ENCODE assay signal across 10 cellular contexts in genomic region chr18:58263055-58263732, GRCh38.
DNase-seq lines count a peak whose midpoint lies in the region; ATAC-seq, FAIRE-seq and TF ChIP-seq lines count a peak whose summit lies in the region.
"Had no signal": no experiment of that assay in that cellular context is flagged by ENCODE, and none has a peak within 500 bp of the region (broad histone marks: within the 10 kb centered on the region; RNA-seq: fewer than 3 reads in every experiment).

No MANE protein-coding gene starts in this region.

- 0 out of 7 replicates have a peak, but pooled peaks cover 0 to 3% (median 0%) of the 10 kb centered on the region in 3 experiments for H3K36me3 Mint-ChIP-seq in H9 (ENCODE audit: insufficient read depth in 1 of 3, low read depth in 3 of 3)

- H3K14ac ChIP-seq in trophoblast cell (ENCODE audit: low read length) (no peak overlapping the region), H9 (ENCODE audit: insufficient read depth, low read length) (no peak overlapping the region)

- H3F3A ChIP-seq in PC-9 (ENCODE audit: insufficient read depth, low read depth) = peaks cover 58% of the 10 kb centered on the region

- H3K27me3 ChIP-seq in PC-9 (ENCODE audit: insufficient read depth, low read depth) = no peaks in the 10 kb centered on the region
- no peaks in the 10 kb centered on the region for H3K27me3 ChIP-seq in trophoblast cell (ENCODE audit: insufficient read depth, low read length)
- H3K27me3 ChIP-seq in H9 (ENCODE audit: insufficient read depth, low read length) = no peaks in the 10 kb centered on the region

- H3K56ac ChIP-seq in H9 (ENCODE audit: insufficient read length, low read depth, low read length) = no peak overlapping the region

- H4K20me1 ChIP-seq in PC-9 (ENCODE audit: insufficient read depth) = peaks cover 5% of the 10 kb centered on the region; the same call in 1 of the 2 replicates
- H4K20me1 ChIP-seq in H9 (ENCODE audit: control insufficient read depth, insufficient read depth, insufficient read length) = no peaks in the 10 kb centered on the region

- no peak overlapping the region for H2AK5ac ChIP-seq in trophoblast cell (ENCODE audit: low read length)
- no peak overlapping the region for H2AK5ac ChIP-seq in H9 (ENCODE audit: insufficient read length, low read length)

- peaks cover 28 to 34% of the 10 kb centered on the region in 2 experiments for H3K4me1 Mint-ChIP-seq in H9

- H3K9me3 ChIP-seq in PC-9 (ENCODE audit: insufficient read depth, low read depth) (no peaks in the 10 kb centered on the region), trophoblast cell (ENCODE audit: insufficient read depth, low read depth, low read length) (no peaks in the 10 kb centered on the region), H9 (ENCODE audit: control insufficient read depth, low read depth, low read length) (no peaks in the 10 kb centered on the region)

- no peak overlapping the region for H3K4me3 Mint-ChIP-seq in H9

- no peaks in the 10 kb centered on the region for H3K23me2 ChIP-seq in H9 (ENCODE audit: insufficient read length, low read depth, low read length, poor library complexity, severe bottlenecking)

- H3K18ac ChIP-seq in trophoblast cell (ENCODE audit: low read length) (no peak overlapping the region), H9 (ENCODE audit: insufficient read length, low read depth, low read length) (no peak overlapping the region)

- H3K79me2 ChIP-seq in PC-9 (ENCODE audit: low read depth) (peaks cover 94% of the 10 kb centered on the region), trophoblast cell (ENCODE audit: control insufficient read depth, insufficient read depth, low read length, poor library complexity) (peaks cover 2% of the 10 kb centered on the region), H9 (ENCODE audit: insufficient read depth, low read length) (peaks cover 2% of the 10 kb centered on the region; the same call in 1 of the 2 replicates)

- peak; percentile 45 for FAIRE-seq in GM18507 (lab: Jason Lieb, UNC)

- H2AFZ ChIP-seq in PC-9 = no peak overlapping the region
- no peak overlapping the region for H2AFZ ChIP-seq in trophoblast cell (ENCODE audit: insufficient read depth, low read length, poor library complexity)
- no peak overlapping the region for H2AFZ ChIP-seq in H9 (ENCODE audit: low read length)

- peaks cover 79% of the 10 kb centered on the region for H3K4me1 ChIP-seq in PC-9 (replicated peaks; ENCODE audit: insufficient read depth)
- H3K4me1 ChIP-seq in trophoblast cell (ENCODE audit: control insufficient read depth in 1 of 2, insufficient read depth in 2 of 2, low read length in 2 of 2) = peaks cover 8 to 13% of the 10 kb centered on the region in 2 experiments
- peaks cover 5% of the 10 kb centered on the region; the same call in 1 of the 2 replicates for H3K4me1 ChIP-seq in H9 (ENCODE audit: insufficient read depth, low read length)

- no peak overlapping the region for H2BK15ac ChIP-seq in H9 (ENCODE audit: low read depth, low read length)

- CTCF ChIA-PET in PC-9 (lab: Charles Lee) = interaction anchor here (1.5 kb wide), 1 partner anchor 58 kb away, joined by 3 read pairs; no protein-coding TSS in a partner anchor

- H3K9me3 Mint-ChIP-seq in H9 = no peaks in the 10 kb centered on the region

- H3K4me3 ChIP-seq in PC-9 = peak overlapping the region; percentile 33
- no peak overlapping the region for H3K4me3 ChIP-seq in fibroblast of mammary gland (ENCODE audit: control insufficient read depth, low read depth, low read length)
- no peak overlapping the region for H3K4me3 ChIP-seq in trophoblast cell (ENCODE audit: low read depth, low read length)
- H3K4me3 ChIP-seq in coronary artery = no peak overlapping the region

- H3K36me3 ChIP-seq in PC-9 (ENCODE audit: low read depth) = peaks cover 18% of the 10 kb centered on the region; the same call in 1 of the 2 replicates
- no peaks in the 10 kb centered on the region for H3K36me3 ChIP-seq in trophoblast cell (ENCODE audit: control insufficient read depth in 1 of 2, insufficient read depth in 2 of 2, low read length in 2 of 2)

- H3K27me3 Mint-ChIP-seq in H9 (ENCODE audit: low read depth) = no peaks in the 10 kb centered on the region

- H3K9ac ChIP-seq in trophoblast cell (ENCODE audit: low read length) = no peak overlapping the region
- no peak overlapping the region for H3K9ac ChIP-seq in H9 (ENCODE audit: extremely low read depth, insufficient read length, low read length)

- no peaks in the 10 kb centered on the region for H3K9me2 ChIP-seq in PC-9 (ENCODE audit: insufficient read depth)

- H3K4ac ChIP-seq in trophoblast cell (ENCODE audit: low read depth, low read length) = no peak overlapping the region
- no peak overlapping the region for H3K4ac ChIP-seq in H9 (ENCODE audit: low read depth, low read length)

- H3T11ph ChIP-seq in H9 (ENCODE audit: low read length) = no peak overlapping the region

- BruUV-seq in PC-9 (replicated peaks; lab: Mats Ljungman, UMichigan) = no TSS peak

- H4K5ac ChIP-seq in H9 (ENCODE audit: insufficient read length, low read depth, low read length) = no peak overlapping the region

- no CpG with 5 or more reads among the region's 7 CpGs for WGBS in trophoblast cell (ENCODE audit: extremely low coverage, insufficient coverage, insufficient read length)
- WGBS in H9 (ENCODE audit: extremely low coverage, insufficient read length, low lambda C conversion rate) = no CpG with 5 or more reads among the region's 7 CpGs

- no peak overlapping the region for H4K91ac ChIP-seq in trophoblast cell (ENCODE audit: low read depth, low read length)
- H4K91ac ChIP-seq in H9 (ENCODE audit: insufficient read length, low read depth, low read length) = no peak overlapping the region

- peak overlapping the region in 1 of 3 experiments; percentile 80; a peak in 3 of 7 replicates for H3K27ac Mint-ChIP-seq in H9

- H3K27ac ChIP-seq in PC-9 = peak overlapping the region; percentile 94
- H3K27ac ChIP-seq in trophoblast cell (ENCODE audit: low read depth, low read length) = peak overlapping the region; percentile 80
- no peak overlapping the region for H3K27ac ChIP-seq in coronary artery
- no peak overlapping the region for H3K27ac ChIP-seq in H9 (ENCODE audit: insufficient read length, low read depth, low read length)

- H2BK12ac ChIP-seq in trophoblast cell (ENCODE audit: low read length) (no peak overlapping the region), H9 (ENCODE audit: insufficient read length, low read depth, low read length) (no peak overlapping the region)

- H3K79me1 ChIP-seq in trophoblast cell (ENCODE audit: low read length) (peaks cover 11% of the 10 kb centered on the region), H9 (ENCODE audit: insufficient read depth, low read depth, low read length, poor library complexity, severe bottlenecking) (peaks cover 4% of the 10 kb centered on the region)

- DNase-seq in GM18507 (ENCODE audit: extremely low spot score, insufficient read length, low read depth) (no peak), PC-9 (peak; percentile 31 to 95), fibroblast of mammary gland (ENCODE audit: low read depth) (peak; percentile 43), trophoblast cell (peak; percentile 79 to 91), sciatic nerve (ENCODE audit: low spot score) (no peak), coronary artery (ENCODE audit: low spot score) (no peak), H9 (no peak)
- DNase-seq: activated CD4-positive, CD25-positive, alpha-beta regulatory T cell; NCI-H1436 had no signal

- H2BK120ac ChIP-seq in trophoblast cell (ENCODE audit: insufficient read depth, low read length, poor library complexity) (no peak overlapping the region), H9 (ENCODE audit: low read depth, low read length, poor library complexity, severe bottlenecking) (no peak overlapping the region)

- intact Hi-C loops in PC-9 (cut with micrococcal nuclease; ENCODE audit: unreplicated experiment) (loop anchor here (1.0 to 10.0 kb wide), 2 partner anchors 47 to 78 kb away; no protein-coding TSS in a partner anchor), sciatic nerve (cut with DNase I) (no loop called here)

- ATAC-seq in sciatic nerve = no peak
- ATAC-seq in HG02571 (IDR thresholded peaks at IDR 0.05; ENCODE audit: unreplicated experiment) = no peak

- H2BK5ac ChIP-seq in trophoblast cell (ENCODE audit: low read depth, low read length, poor library complexity) = peak overlapping the region; percentile 76
- H2BK5ac ChIP-seq in H9 (ENCODE audit: insufficient read length, low read length) = no peak overlapping the region

- no peak overlapping the region for H4K12ac ChIP-seq in trophoblast cell (ENCODE audit: low read depth, low read length)

- POLR2A ChIA-PET in PC-9 (lab: Charles Lee; ENCODE audit: unreplicated experiment) = interaction anchor here (0.7 kb wide), 1 partner anchor 67 kb away, joined by 4 read pairs; no protein-coding TSS in a partner anchor

- no peak overlapping the region for H3K23ac ChIP-seq in trophoblast cell (ENCODE audit: low read length)
- H3K23ac ChIP-seq in H9 (ENCODE audit: insufficient read length, low read depth, low read length) = no peak overlapping the region

- no peak overlapping the region for H4K8ac ChIP-seq in trophoblast cell (ENCODE audit: low read depth, low read length)
- no peak overlapping the region for H4K8ac ChIP-seq in H9 (replicated peaks; ENCODE audit: insufficient read length, low read depth, low read length)

- no peak for TF ChIP-seq CTCF in PC-9 (conservative IDR thresholded peaks at IDR 0.05)
- no peak for TF ChIP-seq CTCF in fibroblast of mammary gland (conservative IDR thresholded peaks at IDR 0.05; ENCODE audit: control insufficient read depth, insufficient read depth, low read depth, low read length)
- no peak for TF ChIP-seq CTCF in coronary artery (IDR thresholded peaks at IDR 0.05)
- no peak for TF ChIP-seq CTCF in H9 (conservative IDR thresholded peaks at IDR 0.05)

- H2BK20ac ChIP-seq in H9 (ENCODE audit: low read depth, low read length, poor library complexity, severe bottlenecking) = no peak overlapping the region

- H3K4me2 ChIP-seq in PC-9 (peak overlapping the region; percentile 74), trophoblast cell (ENCODE audit: low read length) (peak overlapping the region; percentile 31), H9 (ENCODE audit: insufficient read depth, insufficient read length, low read length) (no peak overlapping the region)

Comparison
In these comparisons a context has a peak if more than half of its experiments do, and no peak if none do; other contexts are left out.
1. DNase-seq: peak in PC-9 (2 of 2), fibroblast of mammary gland (single experiment) and trophoblast cell (2 of 2); none in GM18507 (single experiment), sciatic nerve (single experiment), coronary artery (single experiment) and H9 (single experiment).
2. H3K27ac ChIP-seq: peak in PC-9 (single experiment) and trophoblast cell (single experiment); none in coronary artery (0 of 2) and H9 (single experiment).